18 cellular contexts compared by ENCODE assay signal in genomic region chr2:164948540-164948939, GRCh38. TPM values are rescaled to one million over a fixed set of nuclear protein-coding genes. Genes with fewer than 3 reads are reported as not detected.
"Had no signal": no experiment of that assay in that cellular context is flagged by ENCODE, and none has a peak within 500 bp of the region (broad histone marks: within the 10 kb centered on the region; RNA-seq: fewer than 3 reads in every experiment).

No MANE protein-coding gene starts in this region.

- H3K4me3 Mint-ChIP-seq: activated CD4-positive, alpha-beta memory T cell treated with anti-CD3 and anti-CD28 coated beads, Interleukin-2, amount 10 ng/mL, durations not matched to agents 7 days and 5 days; activated CD4-positive, alpha-beta T cell treated with anti-CD3 and anti-CD28 coated beads for 36 hours; activated naive CD8-positive, alpha-beta T cell treated with anti-CD3 and anti-CD28 coated beads, Interleukin-2, amount 50 U/mL, for 24 hours; activated T-cell treated with anti-CD3 and anti-CD28 coated beads, Interleukin-2, amount 50 U/mL, for 72 hours; stimulated activated naive CD8-positive, alpha-beta T cell treated with anti-CD3 and anti-CD28 coated beads, Interleukin-15, amount 100 ng/mL, for 72 hours had no signal

- H3K4me1 ChIP-seq: ascending aorta, left ventricle myocardium inferior, parathyroid adenoma, testis had no signal

- H3K27ac Mint-ChIP-seq: activated CD4-positive, alpha-beta memory T cell treated with anti-CD3 and anti-CD28 coated beads, Interleukin-2, amount 10 ng/mL, durations not matched to agents 7 days and 5 days; activated CD4-positive, alpha-beta T cell treated with anti-CD3 and anti-CD28 coated beads for 36 hours; activated naive CD8-positive, alpha-beta T cell treated with anti-CD3 and anti-CD28 coated beads, Interleukin-2, amount 50 U/mL, for 24 hours; activated T-cell treated with anti-CD3 and anti-CD28 coated beads, Interleukin-2, amount 50 U/mL, for 72 hours; stimulated activated naive CD8-positive, alpha-beta T cell treated with anti-CD3 and anti-CD28 coated beads, Interleukin-15, amount 100 ng/mL, for 72 hours had no signal

- H3K4me1 Mint-ChIP-seq: activated CD4-positive, alpha-beta T cell treated with anti-CD3 and anti-CD28 coated beads for 36 hours; activated naive CD8-positive, alpha-beta T cell treated with anti-CD3 and anti-CD28 coated beads, Interleukin-2, amount 50 U/mL, for 24 hours; stimulated activated naive CD8-positive, alpha-beta T cell treated with anti-CD3 and anti-CD28 coated beads, Interleukin-15, amount 100 ng/mL, for 72 hours had no signal

- H2AFZ ChIP-seq: parathyroid adenoma had no signal

- H3K9me3 ChIP-seq: ascending aorta, left ventricle myocardium inferior, testis had no signal

- H3K79me2 ChIP-seq: parathyroid adenoma had no signal

- DNase-seq: activated CD4-positive, alpha-beta memory T cell treated with anti-CD3 and anti-CD28 coated beads, Interleukin-2, amount 10 ng/mL, durations not matched to agents 7 days and 5 days; activated CD4-positive, alpha-beta T cell treated with anti-CD3 and anti-CD28 coated beads for 36 hours; activated CD8-positive, alpha-beta memory T cell treated with anti-CD3 and anti-CD28 coated beads, Interleukin-2, amount 50 U/mL, for 4 hours; activated naive CD8-positive, alpha-beta T cell treated with anti-CD3 and anti-CD28 coated beads, Interleukin-2, amount 50 U/mL, for 24 hours; activated T-cell treated with anti-CD3 and anti-CD28 coated beads, Interleukin-2, amount 50 U/mL, for 72 hours; effector CD4-positive, alpha-beta T cell; foreskin melanocyte; head of caudate nucleus; islet precursor cell; left ventricle myocardium inferior; stimulated activated CD4-positive, alpha-beta T cell treated with anti-CD3 and anti-CD28 coated beads, Interleukin-15, amount 100 ng/mL, for 24 hours; stimulated activated CD4-positive, alpha-beta T cell treated with anti-CD3 and anti-CD28 coated beads, Interleukin-4, amount 100 ng/mL, for 24 hours; stimulated activated naive CD8-positive, alpha-beta T cell treated with anti-CD3 and anti-CD28 coated beads, Interleukin-15, amount 100 ng/mL, for 72 hours; testis had no signal

- H3K4me3 ChIP-seq: ascending aorta, cardiac muscle cell, coronary artery, left ventricle myocardium inferior, testis had no signal

- H3K36me3 ChIP-seq: ascending aorta, cardiac muscle cell, left ventricle myocardium inferior had no signal

- H3K27me3 ChIP-seq: ascending aorta, testis had no signal

- H3K9me3 Mint-ChIP-seq: activated CD4-positive, alpha-beta memory T cell treated with anti-CD3 and anti-CD28 coated beads, Interleukin-2, amount 10 ng/mL, durations not matched to agents 7 days and 5 days; activated T-cell treated with anti-CD3 and anti-CD28 coated beads, Interleukin-2, amount 50 U/mL, for 72 hours; stimulated activated naive CD8-positive, alpha-beta T cell treated with anti-CD3 and anti-CD28 coated beads, Interleukin-15, amount 100 ng/mL, for 72 hours had no signal

- H3K27ac ChIP-seq: ascending aorta, cardiac muscle cell, coronary artery, left ventricle myocardium inferior, parathyroid adenoma, testis had no signal

- ATAC-seq: activated CD4-positive, alpha-beta T cell treated with anti-CD3 and anti-CD28 coated beads for 36 hours; activated naive CD8-positive, alpha-beta T cell treated with anti-CD3 and anti-CD28 coated beads, Interleukin-2, amount 50 U/mL, for 24 hours; activated T-cell treated with anti-CD3 and anti-CD28 coated beads, Interleukin-2, amount 50 U/mL, for 72 hours; stimulated activated naive CD8-positive, alpha-beta T cell treated with anti-CD3 and anti-CD28 coated beads, Interleukin-15, amount 100 ng/mL, for 72 hours had no signal

- H3K9ac ChIP-seq: parathyroid adenoma had no signal

RNA-seq across cellular contexts. Expression of gene SLC38A11, which starts 6.8 kb away (rescaled TPM):
- total RNA-seq: activated CD4-positive, alpha-beta memory T cell treated with anti-CD3 and anti-CD28 coated beads, Interleukin-2, amount 10 ng/mL, durations not matched to agents 7 days and 5 days; activated CD4-positive, alpha-beta T cell treated with anti-CD3 and anti-CD28 coated beads for 36 hours; activated T-cell treated with anti-CD3 and anti-CD28 coated beads, Interleukin-2, amount 50 U/mL, for 72 hours; ascending aorta; cardiac muscle cell had no signal
